10 cellular contexts compared by ENCODE assay signal in genomic region chr1:154342836-154343472, GRCh38. TPM values are rescaled to one million over a fixed set of nuclear protein-coding genes. Genes with fewer than 3 reads are reported as not detected.
DNase-seq lines count a peak whose midpoint lies in the region; ATAC-seq, FAIRE-seq and TF ChIP-seq lines count a peak whose summit lies in the region.
"Had no signal": no experiment of that assay in that cellular context is flagged by ENCODE, and none has a peak within 500 bp of the region (broad histone marks: within the 10 kb centered on the region; RNA-seq: fewer than 3 reads in every experiment).

No MANE protein-coding gene starts in this region.

- H3K27ac ChIP-seq in CD4-positive, CD25-positive, alpha-beta regulatory T cell (ENCODE audit: insufficient read depth, low read length, poor library complexity, severe bottlenecking), result peak overlapping the region; percentile 77
- H3K27ac ChIP-seq in K562 (ENCODE audit: extremely low read depth, low read depth, low read length), result no peak overlapping the region
- H3K27ac ChIP-seq in hepatocyte, result no peak overlapping the region

- peaks cover 81% of the 10 kb centered on the region for H3K36me3 Mint-ChIP-seq in CD4-positive, CD25-positive, alpha-beta regulatory T cell

- peaks cover 98% of the 10 kb centered on the region for H3K4me1 ChIP-seq in CD4-positive, CD25-positive, alpha-beta regulatory T cell (ENCODE audit: control insufficient read depth, insufficient read depth, low read length, poor library complexity, severe bottlenecking)
- H3K4me1 ChIP-seq in K562 (replicated peaks in 1 of 2; ENCODE audit: control insufficient read depth in 2 of 2, insufficient read depth in 2 of 2, low read length in 2 of 2) (peaks cover 5 to 10% of the 10 kb centered on the region in 2 experiments; a peak in 4 of 5 replicates), hepatocyte (ENCODE audit: insufficient read depth) (no peaks in the 10 kb centered on the region)

- H3K9ac ChIP-seq in K562 (ENCODE audit: insufficient read depth in 1 of 2, low read depth in 2 of 2, low read length in 2 of 2), result peak overlapping the region in 1 of 2 experiments; percentile 55; a peak in 1 of 4 replicates

- peak overlapping the region; percentile 91 to 100 (median 97) for H3K27ac Mint-ChIP-seq in CD4-positive, CD25-positive, alpha-beta regulatory T cell

- peak overlapping the region; percentile 94 for H3K4me3 ChIP-seq in CD4-positive, CD25-positive, alpha-beta regulatory T cell (ENCODE audit: low read depth, low read length)
- H3K4me3 ChIP-seq in K562 (no peak overlapping the region), foreskin fibroblast (ENCODE audit: low read depth in 1 of 2, low read length in 2 of 2) (no peak overlapping the region), hepatocyte (no peak overlapping the region)

- CTCF ChIA-PET in K562 (lab: Yijun Ruan, JAX; ENCODE audit: low intra/inter-chr PET ratio), result no interaction called here

- no peak for TF ChIP-seq POLR2A in K562 (conservative IDR thresholded peaks at IDR 0.05)

- no peaks in the 10 kb centered on the region for H3K9me3 Mint-ChIP-seq in CD4-positive, CD25-positive, alpha-beta regulatory T cell

- no peaks in the 10 kb centered on the region for H3K9me2 ChIP-seq in hepatocyte (replicated peaks; ENCODE audit: insufficient read depth)

- TF ChIP-seq EP300 in K562 (IDR thresholded peaks at IDR 0.05; ENCODE audit: low read length), result no peak

- DNase-seq in CD4-positive, CD25-positive, alpha-beta regulatory T cell, result peak; percentile 67 to 91 (median 77)
- peak; percentile 69 for DNase-seq in activated CD4-positive, alpha-beta T cell treated with anti-CD3 and anti-CD28 coated beads, Interleukin-2, amount 50 U/mL, for 1 hour
- DNase-seq in K562 (ENCODE audit: extremely low read depth in 1 of 4, low spot score in 3 of 4) (no peak), foreskin fibroblast (no peak), hepatocyte (ENCODE audit: low spot score) (no peak), GM13977 (ENCODE audit: low spot score) (no peak)
- peak; percentile 83 for DNase-seq in stimulated activated CD4-positive, alpha-beta T cell treated with anti-CD3 and anti-CD28 coated beads, Interleukin-15, amount 100 ng/mL, for 24 hours
- DNase-seq: occipital lobe had no signal

- no peaks in the 10 kb centered on the region for H3K79me2 ChIP-seq in K562 (ENCODE audit: control insufficient read depth, insufficient read depth, low read length)
- no peaks in the 10 kb centered on the region for H3K79me2 ChIP-seq in hepatocyte

- no peak for TF ChIP-seq RAD21 in K562 (CRISPR knock-in tag; conservative IDR thresholded peaks at IDR 0.05 in 1 of 2, IDR thresholded peaks at IDR 0.05 in 1 of 2)

- POLR2A ChIA-PET in K562 (lab: Yijun Ruan, JAX), result interaction anchor here (2.0 kb wide), 1 partner anchor 7 kb away, joined by 5 read pairs; no protein-coding TSS in a partner anchor

- ATAC-seq in CD4-positive, CD25-positive, alpha-beta regulatory T cell (ENCODE audit: low read depth in 2 of 2), result peak; percentile 97
- ATAC-seq in K562 (peak; percentile 45; the same call in 1 of the 3 replicates), GM21825 (IDR thresholded peaks at IDR 0.05; ENCODE audit: unreplicated experiment) (no peak)

- H3K9me3 ChIP-seq in CD4-positive, CD25-positive, alpha-beta regulatory T cell (ENCODE audit: control insufficient read depth in 2 of 2, low read length in 2 of 2), result no peaks in the 10 kb centered on the region
- H3K9me3 ChIP-seq in K562 (replicated peaks; ENCODE audit: control insufficient read depth, insufficient read depth, low read depth, low read length), result no peaks in the 10 kb centered on the region
- H3K9me3 ChIP-seq in hepatocyte (ENCODE audit: low read depth), result no peaks in the 10 kb centered on the region

- no peaks in the 10 kb centered on the region for H3K9me1 ChIP-seq in K562 (ENCODE audit: control insufficient read depth, insufficient read depth, low read length)

- H2AFZ ChIP-seq in K562 (ENCODE audit: low read depth, low read length) (no peak overlapping the region), hepatocyte (no peak overlapping the region)

- H3K4me2 ChIP-seq in K562 (ENCODE audit: insufficient read depth, low read length), result no peak overlapping the region
- H3K4me2 ChIP-seq in hepatocyte, result no peak overlapping the region

- H3K4me3 Mint-ChIP-seq in CD4-positive, CD25-positive, alpha-beta regulatory T cell, result peak overlapping the region; percentile 90 to 97 (median 96)

- intact Hi-C loops in K562 (cut with micrococcal nuclease), result no loop called here

- BruUV-seq in K562 (replicated peaks; lab: Mats Ljungman, UMichigan), result no TSS peak

- H3K36me3 ChIP-seq in CD4-positive, CD25-positive, alpha-beta regulatory T cell (ENCODE audit: control insufficient read depth, insufficient read depth, low read length), result peaks cover 85% of the 10 kb centered on the region
- peaks cover 83% of the 10 kb centered on the region for H3K36me3 ChIP-seq in K562 (ENCODE audit: control insufficient read depth, insufficient read depth, low read length)
- H3K36me3 ChIP-seq in hepatocyte (replicated peaks; ENCODE audit: insufficient read depth, low read depth), result no peaks in the 10 kb centered on the region

- FAIRE-seq in K562 (lab: Jason Lieb, UNC), result no peak
- FAIRE-seq: H1 had no signal

- WGBS in K562 (ENCODE audit: insufficient coverage, low coverage, missing lambda C conversion rate), result 73% methylated on average over 18 of the region's 21 CpGs
- 96% methylated on average over 21 of the region's 21 CpGs for WGBS in hepatocyte (ENCODE audit: low lambda C conversion rate, missing lambda C conversion rate)

- H3K27me3 ChIP-seq in CD4-positive, CD25-positive, alpha-beta regulatory T cell (ENCODE audit: control insufficient read depth, insufficient read depth, low read length), result no peaks in the 10 kb centered on the region
- H3K27me3 ChIP-seq in K562 (ENCODE audit: control insufficient read depth in 2 of 2, insufficient read depth in 2 of 2, low read length in 2 of 2) (no peaks in the 10 kb centered on the region), hepatocyte (no peaks in the 10 kb centered on the region)

- no peaks in the 10 kb centered on the region for H3K27me3 Mint-ChIP-seq in CD4-positive, CD25-positive, alpha-beta regulatory T cell

- TF ChIP-seq CTCF in K562 (IDR thresholded peaks at IDR 0.05 in 2 of 3, conservative IDR thresholded peaks at IDR 0.05 in 1 of 3; ENCODE audit: insufficient read depth in 2 of 3, low read depth in 1 of 3, low read length in 3 of 3) (no peak), foreskin fibroblast (IDR thresholded peaks at IDR 0.05; ENCODE audit: low read depth, low read length) (no peak), hepatocyte (IDR thresholded peaks at IDR 0.05; ENCODE audit: poor library complexity) (no peak), GM13977 (IDR thresholded peaks at IDR 0.05; ENCODE audit: extremely low read depth, insufficient read depth, missing control alignments) (no peak)

- peaks cover 26 to 98% (median 73%) of the 10 kb centered on the region in 4 donors for H3K4me1 Mint-ChIP-seq in CD4-positive, CD25-positive, alpha-beta regulatory T cell

- in situ Hi-C loops in K562 (cut with MboI) (no loop called here), GM13977 (cut with MboI; ENCODE audit: low pct_unique_long_range_greater_than_20kb, low sequenced_read_pairs, unreplicated experiment) (no loop called here)

- no peaks in the 10 kb centered on the region for H4K20me1 ChIP-seq in K562 (replicated peaks; ENCODE audit: control insufficient read depth, insufficient read depth, low read length)
- H4K20me1 ChIP-seq in hepatocyte (ENCODE audit: insufficient read depth, poor library complexity, severe bottlenecking), result no peaks in the 10 kb centered on the region

RNA-seq across cellular contexts. Expression of gene ATP8B2, which starts 17.6 kb away (rescaled TPM):
- 267 TPM for total RNA-seq in CD4-positive, CD25-positive, alpha-beta regulatory T cell
- 100 to 1,000 TPM in 2 of 4 donors, 10 to 100 TPM in 2; 76.0 to 127 (median 104) TPM for polyA plus RNA-seq in CD4-positive, CD25-positive, alpha-beta regulatory T cell
- total RNA-seq in K562 (2011; cell fraction: chromatin; rRNA removed; ENCODE audit: low replicate concordance), result 111 and 197 TPM in 2 replicates
- 114 and 120 TPM in 2 replicates for total RNA-seq in K562 (2011; cell fraction: nucleolus; rRNA removed)
- 96.1 and 116 TPM in 2 replicates for total RNA-seq in K562 (2011; cell fraction: nucleoplasm; rRNA removed)
- total RNA-seq in K562 (2014; rRNA removed) (33.2 and 53.4 TPM in 2 replicates), K562 (2014; rRNA removed; fragmentation: Illumina TruSeq; extraction: Trizol) (16.0 and 16.9 TPM in 2 replicates), K562 (2015; rRNA removed; fragmentation: Illumina TruSeq; extraction: Trizol) (12.3 and 12.4 TPM in 2 replicates), K562 (2021) (28.4 and 29.8 TPM in 2 replicates), hepatocyte (30.1 and 42.0 TPM in 2 replicates)
- polyA plus RNA-seq in K562 (2011; rRNA removed) (21.5 and 33.4 TPM in 2 replicates), K562 (2014; fragmentation: Illumina TruSeq; extraction: Trizol) (18.4 and 22.1 TPM in 2 replicates), K562 (2014; fragmentation: Nextera tagmentation; extraction: Ambion mirVana) (under 1 TPM; 0.27 to 0.58 TPM), K562 (2014; rRNA removed) (23.8 and 29.4 TPM in 2 replicates), hepatocyte (8.7 and 11.7 TPM in 2 replicates)
- polyA plus RNA-seq in K562 (2011; cell fraction: cytosol; rRNA removed), result 40.1 and 47.5 TPM in 2 replicates
- polyA plus RNA-seq in K562 (2011; cell fraction: nucleus; rRNA removed), result 95.1 and 98.0 TPM in 2 replicates
- polyA plus RNA-seq in K562 (2012), result 12.2 and 12.6 TPM in 2 replicates
- polyA minus RNA-seq in K562 (2011; rRNA and poly(A)+ RNA removed), result 24.4 and 25.3 TPM in 2 replicates
- 14.8 and 19.1 TPM in 2 replicates for polyA minus RNA-seq in K562 (2011; cell fraction: cytosol; rRNA and poly(A)+ RNA removed)
- polyA minus RNA-seq in K562 (2011; cell fraction: nucleus; rRNA and poly(A)+ RNA removed), result 25.3 and 46.8 TPM in 2 replicates

RNA-seq across cellular contexts. Expression of gene AQP10, which starts 22.1 kb away (rescaled TPM):
- total RNA-seq in CD4-positive, CD25-positive, alpha-beta regulatory T cell, result 0.81 TPM
- not detected for polyA plus RNA-seq in CD4-positive, CD25-positive, alpha-beta regulatory T cell
- total RNA-seq in K562 (2011; cell fraction: chromatin; rRNA removed; ENCODE audit: low replicate concordance), result 12.4 and 39.7 TPM in 2 replicates
- 21.6 and 25.0 TPM in 2 replicates for total RNA-seq in K562 (2011; cell fraction: nucleolus; rRNA removed)
- 21.3 and 24.8 TPM in 2 replicates for total RNA-seq in K562 (2011; cell fraction: nucleoplasm; rRNA removed)
- total RNA-seq in K562 (2014; rRNA removed), result 1.9 and 2.1 TPM in 2 replicates
- 1.7 and 1.9 TPM in 2 replicates for total RNA-seq in K562 (2014; rRNA removed; fragmentation: Illumina TruSeq; extraction: Trizol)
- total RNA-seq in K562 (2015; rRNA removed; fragmentation: Illumina TruSeq; extraction: Trizol), result 1.3 and 1.5 TPM in 2 replicates
- total RNA-seq in K562 (2021), result 3.7 and 4.9 TPM in 2 replicates
- polyA plus RNA-seq in K562 (2011; rRNA removed), result 9.7 and 20.6 TPM in 2 replicates
- 16.4 and 28.3 TPM in 2 replicates for polyA plus RNA-seq in K562 (2011; cell fraction: cytosol; rRNA removed)
- 46.5 and 76.2 TPM in 2 replicates for polyA plus RNA-seq in K562 (2011; cell fraction: nucleus; rRNA removed)
- 6.3 and 8.5 TPM in 2 replicates for polyA plus RNA-seq in K562 (2012)
- polyA plus RNA-seq in K562 (2014; fragmentation: Illumina TruSeq; extraction: Trizol), result 5.6 and 7.4 TPM in 2 replicates
- polyA plus RNA-seq in K562 (2014; fragmentation: Nextera tagmentation; extraction: Ambion mirVana), result under 1 TPM; 0.37 to 0.56 TPM
- 4.5 and 5.0 TPM in 2 replicates for polyA plus RNA-seq in K562 (2014; rRNA removed)
- polyA minus RNA-seq in K562 (2011; rRNA and poly(A)+ RNA removed), result 4.2 and 5.3 TPM in 2 replicates
- 2.0 and 5.8 TPM in 2 replicates for polyA minus RNA-seq in K562 (2011; cell fraction: cytosol; rRNA and poly(A)+ RNA removed)
- polyA minus RNA-seq in K562 (2011; cell fraction: nucleus; rRNA and poly(A)+ RNA removed), result 6.1 and 21.7 TPM in 2 replicates
- total RNA-seq in hepatocyte, result 0.96 and 2.0 TPM in 2 replicates
- 3.0 and 3.6 TPM in 2 replicates for polyA plus RNA-seq in hepatocyte
- total RNA-seq: H1, occipital lobe had no signal
- polyA plus RNA-seq: H1 had no signal

Comparison
In these comparisons a context has a peak if more than half of its experiments do, and no peak if none do; other contexts are left out.
1. DNase-seq: peak in CD4-positive, CD25-positive, alpha-beta regulatory T cell (3 of 3), activated CD4-positive, alpha-beta T cell treated with anti-CD3 and anti-CD28 coated beads, Interleukin-2, amount 50 U/mL, for 1 hour (single experiment) and stimulated activated CD4-positive, alpha-beta T cell treated with anti-CD3 and anti-CD28 coated beads, Interleukin-15, amount 100 ng/mL, for 24 hours (single experiment); none in K562 (0 of 4), foreskin fibroblast (0 of 2), hepatocyte (single experiment) and GM13977 (single experiment).